Comparison of ENCODE assay signal across 1 cellular context in the genomic region with DNA sequence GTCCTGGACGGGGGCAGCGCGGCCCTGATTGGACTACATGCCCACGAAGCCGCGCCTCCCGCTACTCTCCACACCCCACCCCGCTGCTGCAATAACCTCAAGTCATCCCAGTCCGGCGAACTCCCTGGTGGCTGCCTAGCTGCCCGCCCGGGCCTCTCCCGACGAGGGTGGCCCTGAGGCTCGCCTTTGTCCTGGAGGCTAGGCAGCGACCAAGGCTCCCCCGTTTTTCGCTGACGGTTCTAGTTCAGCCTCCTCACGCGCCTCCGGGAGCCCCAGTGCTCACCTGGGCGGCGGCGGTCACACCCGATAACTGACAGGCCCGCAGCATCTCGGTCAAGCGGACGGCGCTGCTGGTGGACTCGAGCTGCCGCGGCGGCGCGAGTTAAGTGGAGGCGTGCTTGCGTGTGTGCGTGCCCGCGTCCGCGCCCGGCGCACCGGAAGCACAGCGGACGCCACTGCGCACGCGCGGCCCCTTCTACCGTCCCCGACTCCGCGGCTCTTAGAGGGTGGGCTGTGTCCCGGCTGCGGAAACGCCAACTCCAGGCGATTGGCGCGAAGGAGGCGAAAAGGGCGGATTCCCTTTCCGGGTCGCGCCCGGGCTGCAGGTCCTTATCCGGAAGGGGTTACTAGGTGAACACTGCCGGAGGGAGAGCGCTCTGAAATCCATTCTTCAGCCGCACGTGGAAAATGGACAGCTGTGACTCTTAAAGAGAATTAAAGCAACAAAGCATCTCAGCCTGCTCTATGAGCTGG.
TF ChIP-seq lines count a peak whose summit lies in the region.

A gene (minus strand): TSS at position 408 of the 753 bp plus-strand sequence. CDS start 80 bp downstream, at position 328.

TF ChIP-seq in K562, 482 proteins besides CTCF, POLR2A, EP300 and RAD21 (continued from another document and continues in another):
- TF ChIP-seq, protein P1, sequence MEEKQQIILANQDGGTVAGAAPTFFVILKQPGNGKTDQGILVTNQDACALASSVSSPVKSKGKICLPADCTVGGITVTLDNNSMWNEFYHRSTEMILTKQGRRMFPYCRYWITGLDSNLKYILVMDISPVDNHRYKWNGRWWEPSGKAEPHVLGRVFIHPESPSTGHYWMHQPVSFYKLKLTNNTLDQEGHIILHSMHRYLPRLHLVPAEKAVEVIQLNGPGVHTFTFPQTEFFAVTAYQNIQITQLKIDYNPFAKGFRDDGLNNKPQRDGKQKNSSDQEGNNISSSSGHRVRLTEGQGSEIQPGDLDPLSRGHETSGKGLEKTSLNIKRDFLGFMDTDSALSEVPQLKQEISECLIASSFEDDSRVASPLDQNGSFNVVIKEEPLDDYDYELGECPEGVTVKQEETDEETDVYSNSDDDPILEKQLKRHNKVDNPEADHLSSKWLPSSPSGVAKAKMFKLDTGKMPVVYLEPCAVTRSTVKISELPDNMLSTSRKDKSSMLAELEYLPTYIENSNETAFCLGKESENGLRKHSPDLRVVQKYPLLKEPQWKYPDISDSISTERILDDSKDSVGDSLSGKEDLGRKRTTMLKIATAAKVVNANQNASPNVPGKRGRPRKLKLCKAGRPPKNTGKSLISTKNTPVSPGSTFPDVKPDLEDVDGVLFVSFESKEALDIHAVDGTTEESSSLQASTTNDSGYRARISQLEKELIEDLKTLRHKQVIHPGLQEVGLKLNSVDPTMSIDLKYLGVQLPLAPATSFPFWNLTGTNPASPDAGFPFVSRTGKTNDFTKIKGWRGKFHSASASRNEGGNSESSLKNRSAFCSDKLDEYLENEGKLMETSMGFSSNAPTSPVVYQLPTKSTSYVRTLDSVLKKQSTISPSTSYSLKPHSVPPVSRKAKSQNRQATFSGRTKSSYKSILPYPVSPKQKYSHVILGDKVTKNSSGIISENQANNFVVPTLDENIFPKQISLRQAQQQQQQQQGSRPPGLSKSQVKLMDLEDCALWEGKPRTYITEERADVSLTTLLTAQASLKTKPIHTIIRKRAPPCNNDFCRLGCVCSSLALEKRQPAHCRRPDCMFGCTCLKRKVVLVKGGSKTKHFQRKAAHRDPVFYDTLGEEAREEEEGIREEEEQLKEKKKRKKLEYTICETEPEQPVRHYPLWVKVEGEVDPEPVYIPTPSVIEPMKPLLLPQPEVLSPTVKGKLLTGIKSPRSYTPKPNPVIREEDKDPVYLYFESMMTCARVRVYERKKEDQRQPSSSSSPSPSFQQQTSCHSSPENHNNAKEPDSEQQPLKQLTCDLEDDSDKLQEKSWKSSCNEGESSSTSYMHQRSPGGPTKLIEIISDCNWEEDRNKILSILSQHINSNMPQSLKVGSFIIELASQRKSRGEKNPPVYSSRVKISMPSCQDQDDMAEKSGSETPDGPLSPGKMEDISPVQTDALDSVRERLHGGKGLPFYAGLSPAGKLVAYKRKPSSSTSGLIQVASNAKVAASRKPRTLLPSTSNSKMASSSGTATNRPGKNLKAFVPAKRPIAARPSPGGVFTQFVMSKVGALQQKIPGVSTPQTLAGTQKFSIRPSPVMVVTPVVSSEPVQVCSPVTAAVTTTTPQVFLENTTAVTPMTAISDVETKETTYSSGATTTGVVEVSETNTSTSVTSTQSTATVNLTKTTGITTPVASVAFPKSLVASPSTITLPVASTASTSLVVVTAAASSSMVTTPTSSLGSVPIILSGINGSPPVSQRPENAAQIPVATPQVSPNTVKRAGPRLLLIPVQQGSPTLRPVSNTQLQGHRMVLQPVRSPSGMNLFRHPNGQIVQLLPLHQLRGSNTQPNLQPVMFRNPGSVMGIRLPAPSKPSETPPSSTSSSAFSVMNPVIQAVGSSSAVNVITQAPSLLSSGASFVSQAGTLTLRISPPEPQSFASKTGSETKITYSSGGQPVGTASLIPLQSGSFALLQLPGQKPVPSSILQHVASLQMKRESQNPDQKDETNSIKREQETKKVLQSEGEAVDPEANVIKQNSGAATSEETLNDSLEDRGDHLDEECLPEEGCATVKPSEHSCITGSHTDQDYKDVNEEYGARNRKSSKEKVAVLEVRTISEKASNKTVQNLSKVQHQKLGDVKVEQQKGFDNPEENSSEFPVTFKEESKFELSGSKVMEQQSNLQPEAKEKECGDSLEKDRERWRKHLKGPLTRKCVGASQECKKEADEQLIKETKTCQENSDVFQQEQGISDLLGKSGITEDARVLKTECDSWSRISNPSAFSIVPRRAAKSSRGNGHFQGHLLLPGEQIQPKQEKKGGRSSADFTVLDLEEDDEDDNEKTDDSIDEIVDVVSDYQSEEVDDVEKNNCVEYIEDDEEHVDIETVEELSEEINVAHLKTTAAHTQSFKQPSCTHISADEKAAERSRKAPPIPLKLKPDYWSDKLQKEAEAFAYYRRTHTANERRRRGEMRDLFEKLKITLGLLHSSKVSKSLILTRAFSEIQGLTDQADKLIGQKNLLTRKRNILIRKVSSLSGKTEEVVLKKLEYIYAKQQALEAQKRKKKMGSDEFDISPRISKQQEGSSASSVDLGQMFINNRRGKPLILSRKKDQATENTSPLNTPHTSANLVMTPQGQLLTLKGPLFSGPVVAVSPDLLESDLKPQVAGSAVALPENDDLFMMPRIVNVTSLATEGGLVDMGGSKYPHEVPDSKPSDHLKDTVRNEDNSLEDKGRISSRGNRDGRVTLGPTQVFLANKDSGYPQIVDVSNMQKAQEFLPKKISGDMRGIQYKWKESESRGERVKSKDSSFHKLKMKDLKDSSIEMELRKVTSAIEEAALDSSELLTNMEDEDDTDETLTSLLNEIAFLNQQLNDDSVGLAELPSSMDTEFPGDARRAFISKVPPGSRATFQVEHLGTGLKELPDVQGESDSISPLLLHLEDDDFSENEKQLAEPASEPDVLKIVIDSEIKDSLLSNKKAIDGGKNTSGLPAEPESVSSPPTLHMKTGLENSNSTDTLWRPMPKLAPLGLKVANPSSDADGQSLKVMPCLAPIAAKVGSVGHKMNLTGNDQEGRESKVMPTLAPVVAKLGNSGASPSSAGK (IDR thresholded peaks at IDR 0.05) = peak; percentile 46; the same call in 1 of the 2 replicates
- no peak for TF ChIP-seq ZNF780A (CRISPR knock-in tag; IDR thresholded peaks at IDR 0.05)
- TF ChIP-seq ZSCAN32 (CRISPR knock-in tag; IDR thresholded peaks at IDR 0.05) = 0 out of 2 replicates have a peak, but pooled peaks have one; percentile 25
- peak; percentile 74 for TF ChIP-seq PHF20 (IDR thresholded peaks at IDR 0.05; ENCODE audit: partially characterized antibody)
- TF ChIP-seq, protein P2, sequence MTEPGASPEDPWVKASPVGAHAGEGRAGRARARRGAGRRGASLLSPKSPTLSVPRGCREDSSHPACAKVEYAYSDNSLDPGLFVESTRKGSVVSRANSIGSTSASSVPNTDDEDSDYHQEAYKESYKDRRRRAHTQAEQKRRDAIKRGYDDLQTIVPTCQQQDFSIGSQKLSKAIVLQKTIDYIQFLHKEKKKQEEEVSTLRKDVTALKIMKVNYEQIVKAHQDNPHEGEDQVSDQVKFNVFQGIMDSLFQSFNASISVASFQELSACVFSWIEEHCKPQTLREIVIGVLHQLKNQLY (CRISPR knock-in tag; conservative IDR thresholded peaks at IDR 0.05) = peak in 1 of 2 experiments; percentile 56; a peak in 1 of 4 replicates
- TF ChIP-seq NR2F6 (CRISPR knock-in tag; IDR thresholded peaks at IDR 0.05) = peak; percentile 56; the same call in 1 of the 2 replicates
- TF ChIP-seq RFX7 (CRISPR knock-in tag; IDR thresholded peaks at IDR 0.05) = no peak
- TF ChIP-seq, protein P3, sequence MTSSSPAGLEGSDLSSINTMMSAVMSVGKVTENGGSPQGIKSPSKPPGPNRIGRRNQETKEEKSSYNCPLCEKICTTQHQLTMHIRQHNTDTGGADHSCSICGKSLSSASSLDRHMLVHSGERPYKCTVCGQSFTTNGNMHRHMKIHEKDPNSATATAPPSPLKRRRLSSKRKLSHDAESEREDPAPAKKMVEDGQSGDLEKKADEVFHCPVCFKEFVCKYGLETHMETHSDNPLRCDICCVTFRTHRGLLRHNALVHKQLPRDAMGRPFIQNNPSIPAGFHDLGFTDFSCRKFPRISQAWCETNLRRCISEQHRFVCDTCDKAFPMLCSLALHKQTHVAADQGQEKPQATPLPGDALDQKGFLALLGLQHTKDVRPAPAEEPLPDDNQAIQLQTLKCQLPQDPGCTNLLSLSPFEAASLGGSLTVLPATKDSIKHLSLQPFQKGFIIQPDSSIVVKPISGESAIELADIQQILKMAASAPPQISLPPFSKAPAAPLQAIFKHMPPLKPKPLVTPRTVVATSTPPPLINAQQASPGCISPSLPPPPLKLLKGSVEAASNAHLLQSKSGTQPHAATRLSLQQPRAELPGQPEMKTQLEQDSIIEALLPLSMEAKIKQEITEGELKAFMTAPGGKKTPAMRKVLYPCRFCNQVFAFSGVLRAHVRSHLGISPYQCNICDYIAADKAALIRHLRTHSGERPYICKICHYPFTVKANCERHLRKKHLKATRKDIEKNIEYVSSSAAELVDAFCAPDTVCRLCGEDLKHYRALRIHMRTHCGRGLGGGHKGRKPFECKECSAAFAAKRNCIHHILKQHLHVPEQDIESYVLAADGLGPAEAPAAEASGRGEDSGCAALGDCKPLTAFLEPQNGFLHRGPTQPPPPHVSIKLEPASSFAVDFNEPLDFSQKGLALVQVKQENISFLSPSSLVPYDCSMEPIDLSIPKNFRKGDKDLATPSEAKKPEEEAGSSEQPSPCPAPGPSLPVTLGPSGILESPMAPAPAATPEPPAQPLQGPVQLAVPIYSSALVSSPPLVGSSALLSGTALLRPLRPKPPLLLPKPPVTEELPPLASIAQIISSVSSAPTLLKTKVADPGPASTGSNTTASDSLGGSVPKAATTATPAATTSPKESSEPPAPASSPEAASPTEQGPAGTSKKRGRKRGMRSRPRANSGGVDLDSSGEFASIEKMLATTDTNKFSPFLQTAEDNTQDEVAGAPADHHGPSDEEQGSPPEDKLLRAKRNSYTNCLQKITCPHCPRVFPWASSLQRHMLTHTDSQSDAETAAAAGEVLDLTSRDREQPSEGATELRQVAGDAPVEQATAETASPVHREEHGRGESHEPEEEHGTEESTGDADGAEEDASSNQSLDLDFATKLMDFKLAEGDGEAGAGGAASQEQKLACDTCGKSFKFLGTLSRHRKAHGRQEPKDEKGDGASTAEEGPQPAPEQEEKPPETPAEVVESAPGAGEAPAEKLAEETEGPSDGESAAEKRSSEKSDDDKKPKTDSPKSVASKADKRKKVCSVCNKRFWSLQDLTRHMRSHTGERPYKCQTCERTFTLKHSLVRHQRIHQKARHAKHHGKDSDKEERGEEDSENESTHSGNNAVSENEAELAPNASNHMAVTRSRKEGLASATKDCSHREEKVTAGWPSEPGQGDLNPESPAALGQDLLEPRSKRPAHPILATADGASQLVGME (CRISPR knock-in tag; IDR thresholded peaks at IDR 0.05) = peak; percentile 95
- no peak for TF ChIP-seq ZNF76 (CRISPR knock-in tag; IDR thresholded peaks at IDR 0.05; ENCODE audit: borderline replicate concordance)
- TF ChIP-seq, protein P4, sequence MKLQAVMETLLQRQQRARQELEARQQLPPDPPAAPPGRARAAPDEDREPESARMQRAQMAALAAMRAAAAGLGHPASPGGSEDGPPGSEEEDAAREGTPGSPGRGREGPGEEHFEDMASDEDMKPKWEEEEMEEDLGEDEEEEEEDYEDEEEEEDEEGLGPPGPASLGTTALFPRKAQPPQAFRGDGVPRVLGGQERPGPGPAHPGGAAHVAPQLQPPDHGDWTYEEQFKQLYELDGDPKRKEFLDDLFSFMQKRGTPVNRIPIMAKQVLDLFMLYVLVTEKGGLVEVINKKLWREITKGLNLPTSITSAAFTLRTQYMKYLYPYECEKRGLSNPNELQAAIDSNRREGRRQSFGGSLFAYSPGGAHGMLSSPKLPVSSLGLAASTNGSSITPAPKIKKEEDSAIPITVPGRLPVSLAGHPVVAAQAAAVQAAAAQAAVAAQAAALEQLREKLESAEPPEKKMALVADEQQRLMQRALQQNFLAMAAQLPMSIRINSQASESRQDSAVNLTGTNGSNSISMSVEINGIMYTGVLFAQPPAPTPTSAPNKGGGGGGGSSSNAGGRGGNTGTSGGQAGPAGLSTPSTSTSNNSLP (IDR thresholded peaks at IDR 0.05; ENCODE audit: borderline replicate concordance, low read depth, low read length) = 0 out of 2 replicates have a peak, but pooled peaks have one; percentile 6
- no peak for TF ChIP-seq ZNF134 (CRISPR knock-in tag; conservative IDR thresholded peaks at IDR 0.05)
- peak in 1 of 2 experiments; percentile 63; a peak in 2 of 4 replicates for TF ChIP-seq CSDE1 (IDR thresholded peaks at IDR 0.05)
- TF ChIP-seq KDM5B (IDR thresholded peaks at IDR 0.05; ENCODE audit: insufficient replicate concordance, low read depth, low read length) = peak; percentile 77
- peak; percentile 81 for TF ChIP-seq ELF2 (CRISPR knock-in tag; IDR thresholded peaks at IDR 0.05)
- TF ChIP-seq, protein P5, sequence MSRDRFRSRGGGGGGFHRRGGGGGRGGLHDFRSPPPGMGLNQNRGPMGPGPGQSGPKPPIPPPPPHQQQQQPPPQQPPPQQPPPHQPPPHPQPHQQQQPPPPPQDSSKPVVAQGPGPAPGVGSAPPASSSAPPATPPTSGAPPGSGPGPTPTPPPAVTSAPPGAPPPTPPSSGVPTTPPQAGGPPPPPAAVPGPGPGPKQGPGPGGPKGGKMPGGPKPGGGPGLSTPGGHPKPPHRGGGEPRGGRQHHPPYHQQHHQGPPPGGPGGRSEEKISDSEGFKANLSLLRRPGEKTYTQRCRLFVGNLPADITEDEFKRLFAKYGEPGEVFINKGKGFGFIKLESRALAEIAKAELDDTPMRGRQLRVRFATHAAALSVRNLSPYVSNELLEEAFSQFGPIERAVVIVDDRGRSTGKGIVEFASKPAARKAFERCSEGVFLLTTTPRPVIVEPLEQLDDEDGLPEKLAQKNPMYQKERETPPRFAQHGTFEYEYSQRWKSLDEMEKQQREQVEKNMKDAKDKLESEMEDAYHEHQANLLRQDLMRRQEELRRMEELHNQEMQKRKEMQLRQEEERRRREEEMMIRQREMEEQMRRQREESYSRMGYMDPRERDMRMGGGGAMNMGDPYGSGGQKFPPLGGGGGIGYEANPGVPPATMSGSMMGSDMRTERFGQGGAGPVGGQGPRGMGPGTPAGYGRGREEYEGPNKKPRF (IDR thresholded peaks at IDR 0.05; ENCODE audit: low read depth, low read length) = no peak
- peak; percentile 82; the same call in 1 of the 2 replicates for TF ChIP-seq PHF21A (IDR thresholded peaks at IDR 0.05; ENCODE audit: borderline replicate concordance, low read depth)
- TF ChIP-seq, protein P6, sequence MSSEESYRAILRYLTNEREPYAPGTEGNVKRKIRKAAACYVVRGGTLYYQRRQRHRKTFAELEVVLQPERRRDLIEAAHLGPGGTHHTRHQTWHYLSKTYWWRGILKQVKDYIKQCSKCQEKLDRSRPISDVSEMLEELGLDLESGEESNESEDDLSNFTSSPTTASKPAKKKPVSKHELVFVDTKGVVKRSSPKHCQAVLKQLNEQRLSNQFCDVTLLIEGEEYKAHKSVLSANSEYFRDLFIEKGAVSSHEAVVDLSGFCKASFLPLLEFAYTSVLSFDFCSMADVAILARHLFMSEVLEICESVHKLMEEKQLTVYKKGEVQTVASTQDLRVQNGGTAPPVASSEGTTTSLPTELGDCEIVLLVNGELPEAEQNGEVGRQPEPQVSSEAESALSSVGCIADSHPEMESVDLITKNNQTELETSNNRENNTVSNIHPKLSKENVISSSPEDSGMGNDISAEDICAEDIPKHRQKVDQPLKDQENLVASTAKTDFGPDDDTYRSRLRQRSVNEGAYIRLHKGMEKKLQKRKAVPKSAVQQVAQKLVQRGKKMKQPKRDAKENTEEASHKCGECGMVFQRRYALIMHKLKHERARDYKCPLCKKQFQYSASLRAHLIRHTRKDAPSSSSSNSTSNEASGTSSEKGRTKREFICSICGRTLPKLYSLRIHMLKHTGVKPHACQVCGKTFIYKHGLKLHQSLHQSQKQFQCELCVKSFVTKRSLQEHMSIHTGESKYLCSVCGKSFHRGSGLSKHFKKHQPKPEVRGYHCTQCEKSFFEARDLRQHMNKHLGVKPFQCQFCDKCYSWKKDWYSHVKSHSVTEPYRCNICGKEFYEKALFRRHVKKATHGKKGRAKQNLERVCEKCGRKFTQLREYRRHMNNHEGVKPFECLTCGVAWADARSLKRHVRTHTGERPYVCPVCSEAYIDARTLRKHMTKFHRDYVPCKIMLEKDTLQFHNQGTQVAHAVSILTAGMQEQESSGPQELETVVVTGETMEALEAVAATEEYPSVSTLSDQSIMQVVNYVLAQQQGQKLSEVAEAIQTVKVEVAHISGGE (CRISPR knock-in tag; IDR thresholded peaks at IDR 0.05) = peak in 1 of 3 experiments; percentile 72; a peak in 2 of 6 replicates
